ENCODE assay signal across 20 cellular contexts in genomic region chr2:219563271-219563928, GRCh38. TPM values are rescaled to one million over a fixed set of nuclear protein-coding genes. Genes with fewer than 3 reads are reported as not detected.
"Had no signal": no experiment of that assay in that cellular context is flagged by ENCODE, and none has a peak within 500 bp of the region (broad histone marks: within the 10 kb centered on the region; RNA-seq: fewer than 3 reads in every experiment).

No MANE protein-coding gene starts in this region.

- H2AFZ ChIP-seq: parathyroid adenoma had no signal

- H3K27ac Mint-ChIP-seq: activated B cell treated with CpG ODN at 0.5 μM for 24 hours; activated CD8-positive, alpha-beta T cell treated with anti-CD3 and anti-CD28 coated beads, Interleukin-2, amount 10 ng/mL, durations not matched to agents 7 days and 5 days; activated naive CD8-positive, alpha-beta T cell treated with anti-CD3 and anti-CD28 coated beads for 36 hours; activated T-cell treated with anti-CD3 and anti-CD28 coated beads, Interleukin-2, amount 50 U/mL, for 72 hours; immature natural killer cell had no signal

- H3K4me1 Mint-ChIP-seq: activated B cell treated with CpG ODN at 0.5 μM for 24 hours; activated naive CD8-positive, alpha-beta T cell treated with anti-CD3 and anti-CD28 coated beads for 36 hours; immature natural killer cell had no signal

- DNase-seq: activated B cell treated with CpG ODN at 0.5 μM for 24 hours; activated CD4-positive, alpha-beta T cell treated with anti-CD3 and anti-CD28 coated beads for 48 hours; activated CD8-positive, alpha-beta memory T cell treated with anti-CD3 and anti-CD28 coated beads, Interleukin-2, amount 50 U/mL, for 48 hours; activated CD8-positive, alpha-beta T cell treated with anti-CD3 and anti-CD28 coated beads, Interleukin-2, amount 10 ng/mL, durations not matched to agents 7 days and 5 days; activated gamma-delta T cell treated with Interleukin-2 at 50 U/mL for 16 hours; activated naive CD8-positive, alpha-beta T cell treated with anti-CD3 and anti-CD28 coated beads for 36 hours; activated T-cell treated with anti-CD3 and anti-CD28 coated beads, Interleukin-2, amount 50 U/mL, for 72 hours; amygdala; effector memory CD4-positive, alpha-beta T cell; foreskin keratinocyte; immature natural killer cell; midbrain; stimulated activated CD4-positive, alpha-beta T cell treated with anti-CD3 and anti-CD28 coated beads, Interleukin-1b, Interleukin-23, amount 100 ng/mL, for 48 hours; SW 1271 had no signal

- H3K4me3 Mint-ChIP-seq: activated B cell treated with CpG ODN at 0.5 μM for 24 hours; activated CD8-positive, alpha-beta T cell treated with anti-CD3 and anti-CD28 coated beads, Interleukin-2, amount 10 ng/mL, durations not matched to agents 7 days and 5 days; activated naive CD8-positive, alpha-beta T cell treated with anti-CD3 and anti-CD28 coated beads for 36 hours; activated T-cell treated with anti-CD3 and anti-CD28 coated beads, Interleukin-2, amount 50 U/mL, for 72 hours; immature natural killer cell had no signal

- H3K36me3 Mint-ChIP-seq: activated naive CD8-positive, alpha-beta T cell treated with anti-CD3 and anti-CD28 coated beads for 36 hours; immature natural killer cell had no signal

- H3K27me3 ChIP-seq: foreskin keratinocyte had no signal

- H3K79me2 ChIP-seq: parathyroid adenoma had no signal

- FAIRE-seq: TTC549 had no signal

- H3K4me1 ChIP-seq: foreskin keratinocyte, parathyroid adenoma had no signal

- H3K27ac ChIP-seq: foreskin keratinocyte, parathyroid adenoma had no signal

- H3K9me3 Mint-ChIP-seq: activated B cell treated with CpG ODN at 0.5 μM for 24 hours; activated naive CD8-positive, alpha-beta T cell treated with anti-CD3 and anti-CD28 coated beads for 36 hours; activated T-cell treated with anti-CD3 and anti-CD28 coated beads, Interleukin-2, amount 50 U/mL, for 72 hours; brain had no signal

- ATAC-seq: activated CD8-positive, alpha-beta T cell treated with anti-CD3 and anti-CD28 coated beads, Interleukin-2, amount 10 ng/mL, durations not matched to agents 7 days and 5 days; activated T-cell treated with anti-CD3 and anti-CD28 coated beads, Interleukin-2, amount 50 U/mL, for 72 hours; foreskin keratinocyte had no signal

RNA-seq across cellular contexts. Expression of gene OBSL1, which starts 7.9 kb away (rescaled TPM):
- total RNA-seq: activated B cell treated with CpG ODN at 0.5 μM for 24 hours; T-helper 2 cell treated with Interferon-gamma antibody and Interleukin-4, amounts not matched to agents 100 ng/mL and 5 ng/mL, for 36 hours had no signal

RNA-seq across cellular contexts. Expression of gene INHA, which starts 8.7 kb away (rescaled TPM):
- total RNA-seq: activated B cell treated with CpG ODN at 0.5 μM for 24 hours; activated CD8-positive, alpha-beta T cell treated with anti-CD3 and anti-CD28 coated beads, Interleukin-2, amount 10 ng/mL, durations not matched to agents 7 days and 5 days; activated naive CD8-positive, alpha-beta T cell treated with anti-CD3 and anti-CD28 coated beads for 36 hours; activated T-cell treated with anti-CD3 and anti-CD28 coated beads, Interleukin-2, amount 50 U/mL, for 72 hours; lung microvascular endothelial cell; T-helper 2 cell treated with Interferon-gamma antibody and Interleukin-4, amounts not matched to agents 100 ng/mL and 5 ng/mL, for 36 hours; urinary bladder had no signal
- polyA plus RNA-seq: immature natural killer cell had no signal

RNA-seq across cellular contexts. Expression of gene TMEM198, which starts 19.6 kb away (rescaled TPM):
- total RNA-seq: lung microvascular endothelial cell had no signal
